In the genomic region with DNA sequence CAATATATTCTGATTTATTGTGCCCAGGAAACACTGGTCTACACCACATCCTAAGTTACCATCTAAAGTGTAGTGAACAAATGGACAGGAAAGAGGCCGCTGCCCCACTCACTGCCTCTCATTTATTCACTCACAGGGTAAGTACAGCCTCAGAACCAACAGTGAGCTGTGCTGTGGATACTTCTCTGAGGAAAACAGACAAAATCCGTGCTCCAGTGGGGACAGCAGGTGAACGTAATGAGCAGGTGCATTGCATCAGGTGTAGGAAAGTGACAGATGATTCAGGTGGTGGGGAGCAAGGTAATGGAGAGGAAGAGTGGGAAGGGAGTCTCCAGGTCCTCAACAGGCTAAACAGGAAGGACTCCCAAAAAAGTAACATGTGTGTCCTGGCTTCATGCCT, we compare ENCODE assay signal across 10 cellular contexts. TPM values are rescaled to one million over a fixed set of nuclear protein-coding genes. Genes with fewer than 3 reads are reported as not detected.
"Had no signal": no experiment of that assay in that cellular context is flagged by ENCODE, and none has a peak within 500 bp of the region (broad histone marks: within the 10 kb centered on the region; RNA-seq: fewer than 3 reads in every experiment).

No MANE protein-coding gene starts in this region.

- H3K4me2 ChIP-seq: hepatocyte had no signal

- H3K27ac ChIP-seq: cardiac muscle cell, hepatocyte, left ventricle myocardium inferior, parathyroid adenoma, stomach, testis, upper lobe of left lung had no signal

- DNase-seq: left ventricle myocardium inferior had no signal

- H3K4me1 ChIP-seq: parathyroid adenoma had no signal

- H3K4me3 ChIP-seq: cardiac muscle cell, hepatocyte, left ventricle myocardium inferior, mucosa of descending colon, stomach, testis, upper lobe of left lung had no signal

- H3K9ac ChIP-seq: parathyroid adenoma had no signal

- H3K27me3 ChIP-seq: testis had no signal

- H3K9me3 ChIP-seq: left ventricle myocardium inferior, mucosa of descending colon, stomach, testis, upper lobe of left lung had no signal

- H3K36me3 ChIP-seq: cardiac muscle cell, left ventricle myocardium inferior, stomach, upper lobe of left lung had no signal

- H3K79me2 ChIP-seq: hepatocyte, parathyroid adenoma had no signal

- H2AFZ ChIP-seq: hepatocyte, parathyroid adenoma had no signal

RNA-seq across cellular contexts. Expression of gene ULBP2, which starts 8.4 kb away (rescaled TPM):
- total RNA-seq: cardiac muscle cell had no signal
- polyA plus RNA-seq: cardiac muscle cell had no signal

RNA-seq across cellular contexts. Expression of gene RAET1G, which starts 10.5 kb away (rescaled TPM):
- total RNA-seq: cardiac muscle cell; naive thymus-derived CD4-positive, alpha-beta T cell; testis had no signal
- polyA plus RNA-seq: cardiac muscle cell; naive thymus-derived CD4-positive, alpha-beta T cell had no signal

RNA-seq across cellular contexts. Expression of gene ULBP1, which starts 30.3 kb away (rescaled TPM):
- total RNA-seq: cardiac muscle cell, mucosa of descending colon had no signal
- polyA plus RNA-seq: cardiac muscle cell; naive thymus-derived CD4-positive, alpha-beta T cell had no signal

RNA-seq across cellular contexts. Expression of gene RAET1E, which starts 35.5 kb away (rescaled TPM):
- total RNA-seq: cardiac muscle cell; hepatocyte; naive thymus-derived CD4-positive, alpha-beta T cell; renal cortical epithelial cell; stomach had no signal
- polyA plus RNA-seq: cardiac muscle cell; hepatocyte; naive thymus-derived CD4-positive, alpha-beta T cell had no signal
